Comparison of ENCODE assay signal across 31 cellular contexts in genomic region chr7:66362136-66362535, GRCh38.
"Had no signal": no experiment of that assay in that cellular context is flagged by ENCODE, and none has a peak within 500 bp of the region (broad histone marks: within the 10 kb centered on the region; RNA-seq: fewer than 3 reads in every experiment).

No MANE protein-coding gene starts in this region.

- H3K36me3 ChIP-seq: esophagus squamous epithelium, gastroesophageal sphincter, WERI-Rb-1 had no signal

- H3K27ac ChIP-seq: ascending aorta, gastroesophageal sphincter, heart right ventricle, WERI-Rb-1 had no signal

- H3K4me3 ChIP-seq: ascending aorta, esophagus squamous epithelium, gastroesophageal sphincter, heart right ventricle had no signal

- H3K9me3 Mint-ChIP-seq: activated B cell treated with CpG ODN at 0.5 μM for 24 hours; activated CD4-positive, alpha-beta memory T cell treated with anti-CD3 and anti-CD28 coated beads for 36 hours; activated naive CD4-positive, alpha-beta T cell treated with anti-CD3 and anti-CD28 coated beads, Interleukin-2, amount 10 ng/mL, durations not matched to agents 7 days and 5 days; activated naive CD4-positive, alpha-beta T cell treated with anti-CD3 and anti-CD28 coated beads, Interleukin-2, amount 50 U/mL, for 72 hours; activated naive CD8-positive, alpha-beta T cell treated with anti-CD3 and anti-CD28 coated beads, Interleukin-2, amount 10 ng/mL, durations not matched to agents 7 days and 5 days; activated T-cell treated with anti-CD3 and anti-CD28 coated beads, Interleukin-2, amount 50 U/mL, for 24 hours; activated T-cell treated with anti-CD3 and anti-CD28 coated beads, Interleukin-2, amount 50 U/mL, for 72 hours; brain; central memory CD8-positive, alpha-beta T cell; effector memory CD8-positive, alpha-beta T cell; T-helper 2 cell treated with Interferon-gamma antibody and Interleukin-4, amounts not matched to agents 5 μg/mL and 100 μg/mL, for 36 hours had no signal

- H3K4me3 Mint-ChIP-seq: activated B cell treated with CpG ODN at 0.5 μM for 24 hours; activated CD4-positive, alpha-beta memory T cell treated with anti-CD3 and anti-CD28 coated beads for 36 hours; activated naive CD4-positive, alpha-beta T cell treated with anti-CD3 and anti-CD28 coated beads, Interleukin-2, amount 10 ng/mL, durations not matched to agents 7 days and 5 days; activated naive CD8-positive, alpha-beta T cell treated with anti-CD3 and anti-CD28 coated beads, Interleukin-2, amount 10 ng/mL, durations not matched to agents 7 days and 5 days; activated T-cell treated with anti-CD3 and anti-CD28 coated beads, Interleukin-2, amount 50 U/mL, for 24 hours; activated T-cell treated with anti-CD3 and anti-CD28 coated beads, Interleukin-2, amount 50 U/mL, for 72 hours; brain; central memory CD8-positive, alpha-beta T cell; effector memory CD8-positive, alpha-beta T cell; T-helper 17 cell; T-helper 2 cell treated with Interferon-gamma antibody and Interleukin-4, amounts not matched to agents 5 μg/mL and 100 μg/mL, for 36 hours had no signal

- H3K36me3 Mint-ChIP-seq: activated CD4-positive, alpha-beta memory T cell treated with anti-CD3 and anti-CD28 coated beads for 36 hours; activated naive CD4-positive, alpha-beta T cell treated with anti-CD3 and anti-CD28 coated beads, Interleukin-2, amount 10 ng/mL, durations not matched to agents 7 days and 5 days; activated naive CD4-positive, alpha-beta T cell treated with anti-CD3 and anti-CD28 coated beads, Interleukin-2, amount 50 U/mL, for 72 hours; activated naive CD8-positive, alpha-beta T cell treated with anti-CD3 and anti-CD28 coated beads, Interleukin-2, amount 10 ng/mL, durations not matched to agents 7 days and 5 days had no signal

- H3K27me3 ChIP-seq: ascending aorta, esophagus squamous epithelium, gastroesophageal sphincter, heart right ventricle had no signal

- H3K27ac Mint-ChIP-seq: activated B cell treated with CpG ODN at 0.5 μM for 24 hours; activated CD4-positive, alpha-beta memory T cell treated with anti-CD3 and anti-CD28 coated beads for 36 hours; activated naive CD4-positive, alpha-beta T cell treated with anti-CD3 and anti-CD28 coated beads, Interleukin-2, amount 10 ng/mL, durations not matched to agents 7 days and 5 days; activated naive CD8-positive, alpha-beta T cell treated with anti-CD3 and anti-CD28 coated beads, Interleukin-2, amount 10 ng/mL, durations not matched to agents 7 days and 5 days; activated T-cell treated with anti-CD3 and anti-CD28 coated beads, Interleukin-2, amount 50 U/mL, for 24 hours; activated T-cell treated with anti-CD3 and anti-CD28 coated beads, Interleukin-2, amount 50 U/mL, for 72 hours; brain; effector memory CD8-positive, alpha-beta T cell; T-helper 17 cell; T-helper 2 cell treated with Interferon-gamma antibody and Interleukin-4, amounts not matched to agents 5 μg/mL and 100 μg/mL, for 36 hours had no signal

- H3K9me3 ChIP-seq: ascending aorta, esophagus squamous epithelium, gastroesophageal sphincter, heart right ventricle had no signal

- H3K4me1 Mint-ChIP-seq: activated B cell treated with CpG ODN at 0.5 μM for 24 hours; activated naive CD4-positive, alpha-beta T cell treated with anti-CD3 and anti-CD28 coated beads, Interleukin-2, amount 10 ng/mL, durations not matched to agents 7 days and 5 days; activated naive CD8-positive, alpha-beta T cell treated with anti-CD3 and anti-CD28 coated beads, Interleukin-2, amount 10 ng/mL, durations not matched to agents 7 days and 5 days; brain; central memory CD8-positive, alpha-beta T cell; T-helper 17 cell had no signal

- H3K27me3 Mint-ChIP-seq: activated B cell treated with CpG ODN at 0.5 μM for 24 hours; activated CD4-positive, alpha-beta memory T cell treated with anti-CD3 and anti-CD28 coated beads for 36 hours; activated naive CD4-positive, alpha-beta T cell treated with anti-CD3 and anti-CD28 coated beads, Interleukin-2, amount 10 ng/mL, durations not matched to agents 7 days and 5 days; activated naive CD8-positive, alpha-beta T cell treated with anti-CD3 and anti-CD28 coated beads, Interleukin-2, amount 10 ng/mL, durations not matched to agents 7 days and 5 days; activated T-cell treated with anti-CD3 and anti-CD28 coated beads, Interleukin-2, amount 50 U/mL, for 24 hours; brain had no signal

- ATAC-seq: activated CD4-positive, CD25-positive, alpha-beta regulatory T cell treated with anti-CD3 and anti-CD28 coated beads, Interleukin-2, amount 50 U/mL, for 24 hours; activated T-cell treated with anti-CD3 and anti-CD28 coated beads, Interleukin-2, amount 50 U/mL, for 72 hours; effector memory CD8-positive, alpha-beta T cell; gastroesophageal sphincter; heart right ventricle; T-helper 17 cell had no signal

- H3K4me1 ChIP-seq: ascending aorta had no signal

- DNase-seq: activated B cell treated with CpG ODN at 0.5 μM for 24 hours; activated CD4-positive, alpha-beta memory T cell treated with anti-CD3 and anti-CD28 coated beads for 36 hours; activated CD4-positive, alpha-beta T cell treated with anti-CD3 and anti-CD28 coated beads for 48 hours; activated CD4-positive, alpha-beta T cell treated with anti-CD3 and anti-CD28 coated beads, Interleukin-2, amount 50 U/mL, for 1 hour; activated CD8-positive, alpha-beta memory T cell treated with anti-CD3 and anti-CD28 coated beads, Interleukin-2, amount 50 U/mL, for 48 hours; activated gamma-delta T cell; activated naive CD4-positive, alpha-beta T cell; activated naive CD4-positive, alpha-beta T cell treated with anti-CD3 and anti-CD28 coated beads, Interleukin-2, amount 10 ng/mL, durations not matched to agents 7 days and 5 days; activated naive CD8-positive, alpha-beta T cell treated with anti-CD3 and anti-CD28 coated beads, Interleukin-2, amount 10 ng/mL, durations not matched to agents 7 days and 5 days; activated T-cell treated with anti-CD3 and anti-CD28 coated beads for 4 hours; activated T-cell treated with anti-CD3 and anti-CD28 coated beads, Interleukin-2, amount 50 U/mL, for 24 hours; activated T-cell treated with anti-CD3 and anti-CD28 coated beads, Interleukin-2, amount 50 U/mL, for 72 hours; cortex of kidney; dermis blood vessel endothelial cell; effector CD4-positive, alpha-beta T cell; effector memory CD8-positive, alpha-beta T cell; erythroblast; esophagus squamous epithelium; foreskin melanocyte; heart right ventricle; T-helper 1 cell; T-helper 17 cell; T1000; WERI-Rb-1 had no signal
